8 cellular contexts compared by ENCODE assay signal in the genomic region with DNA sequence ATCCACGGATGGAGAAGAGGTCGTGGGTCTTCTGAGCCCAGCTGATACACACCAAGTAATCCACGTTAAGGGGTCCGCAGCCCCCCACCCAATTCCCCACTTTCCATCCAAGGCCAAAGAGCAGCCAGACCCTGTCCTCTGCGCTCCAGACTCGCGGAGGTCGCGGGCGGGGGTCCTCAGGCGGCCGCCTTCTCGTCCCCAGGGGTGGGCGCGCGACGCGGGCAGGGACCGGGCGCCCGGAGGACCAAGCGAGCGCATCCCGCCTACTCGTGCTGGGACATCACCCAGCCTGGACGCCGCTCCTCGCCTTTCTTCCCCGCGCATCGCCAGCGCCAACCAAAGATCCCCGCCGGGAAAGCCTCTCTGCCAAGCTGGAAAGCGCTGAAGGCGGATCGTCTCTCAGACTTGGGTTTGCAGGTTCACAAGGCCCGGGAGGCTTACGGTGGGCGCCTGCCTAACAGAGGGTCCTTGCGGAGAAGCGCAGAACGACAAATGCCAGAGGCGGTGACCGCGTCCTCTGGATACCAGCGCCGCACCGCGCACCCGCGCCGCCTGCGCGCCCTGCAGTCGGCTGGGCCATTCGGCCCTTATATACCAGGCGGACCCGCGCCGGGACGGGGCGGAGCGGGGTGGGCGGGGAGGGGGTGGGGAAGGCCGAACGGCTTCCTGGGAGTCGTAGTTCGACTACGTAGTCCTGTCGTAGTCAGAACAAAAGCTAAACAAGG.
DNase-seq lines count a peak whose midpoint lies in the region; ATAC-seq and TF ChIP-seq lines count a peak whose summit lies in the region.

No MANE protein-coding gene starts in this region.

- peak overlapping the region; percentile 66 for H3K4me3 Mint-ChIP-seq in activated CD8-positive, alpha-beta T cell treated with anti-CD3 and anti-CD28 coated beads for 36 hours
- peak overlapping the region; percentile 93 for H3K4me3 Mint-ChIP-seq in endothelial cell (ENCODE audit: unreplicated experiment)

- POLR2A ChIA-PET in activated CD8-positive, alpha-beta T cell treated with anti-CD3 and anti-CD28 coated beads for 36 hours (lab: Charles Lee), result interaction anchor here (1.3 to 1.7 kb wide), 2 partner anchors 12 to 15 kb away, joined by 3 to 4 read pairs; no protein-coding TSS in a partner anchor

- CTCF ChIA-PET in activated CD8-positive, alpha-beta T cell treated with anti-CD3 and anti-CD28 coated beads for 36 hours (lab: Charles Lee), result interaction anchor here (0.9 to 1.5 kb wide), 5 partner anchors 12 to 136 kb away, joined by 3 to 6 read pairs (median 4); no protein-coding TSS in a partner anchor

- TF ChIP-seq CTCF in GM12875 (IDR thresholded peaks at IDR 0.05; ENCODE audit: borderline replicate concordance, insufficient read depth, low read depth, low read length) (no peak), endothelial cell (IDR thresholded peaks at IDR 0.05; ENCODE audit: unreplicated experiment) (no peak)
- no peak for TF ChIP-seq CTCF in activated CD8-positive, alpha-beta T cell treated with anti-CD3 and anti-CD28 coated beads for 36 hours (IDR thresholded peaks at IDR 0.05)

- no peaks in the 10 kb centered on the region for H3K36me3 Mint-ChIP-seq in activated CD8-positive, alpha-beta T cell treated with anti-CD3 and anti-CD28 coated beads for 36 hours (ENCODE audit: low read depth)
- no peaks in the 10 kb centered on the region for H3K36me3 Mint-ChIP-seq in endothelial cell (ENCODE audit: low read depth, unreplicated experiment)

- ATAC-seq in HG02759 (IDR thresholded peaks at IDR 0.05; ENCODE audit: unreplicated experiment), result peak; percentile 77
- ATAC-seq in activated CD8-positive, alpha-beta T cell treated with anti-CD3 and anti-CD28 coated beads for 36 hours, result peak; percentile 82
- no peak for ATAC-seq in GM18517 (IDR thresholded peaks at IDR 0.05; ENCODE audit: unreplicated experiment)

- peaks cover 17% of the 10 kb centered on the region for H3K4me1 Mint-ChIP-seq in activated CD8-positive, alpha-beta T cell treated with anti-CD3 and anti-CD28 coated beads for 36 hours (ENCODE audit: low read depth)
- peaks cover 16% of the 10 kb centered on the region for H3K4me1 Mint-ChIP-seq in endothelial cell (ENCODE audit: unreplicated experiment)

- H3K27ac Mint-ChIP-seq in activated CD8-positive, alpha-beta T cell treated with anti-CD3 and anti-CD28 coated beads for 36 hours, result no peak overlapping the region
- no peak overlapping the region for H3K27ac Mint-ChIP-seq in endothelial cell (ENCODE audit: unreplicated experiment)

- intact Hi-C loops in activated CD8-positive, alpha-beta T cell treated with anti-CD3 and anti-CD28 coated beads for 36 hours (cut with micrococcal nuclease), result no loop called here

- H3K4me3 ChIP-seq in GM12875 (ENCODE audit: low read depth, low read length), result peak overlapping the region; percentile 40

- DNase-seq in NCI-H2227 treated with DMSO at 0.1 percent for 48 hours (lab: John Stamatoyannopoulos, UW) (peak; percentile 77), endothelial cell (ENCODE audit: low spot score) (peak; percentile 78), mesenteric fat pad (ENCODE audit: low spot score) (peak; percentile 91)
- peak; percentile 51 for DNase-seq in activated CD8-positive, alpha-beta T cell treated with anti-CD3 and anti-CD28 coated beads for 36 hours
- peak; percentile 7 for DNase-seq in stimulated activated CD8-positive, alpha-beta memory T cell treated with anti-CD3 and anti-CD28 coated beads, Interleukin-12 subunit alpha, Interleukin-12 subunit beta, amount 100 ng/mL, for 24 hours (ENCODE audit: extremely low read depth)

- H3K27me3 Mint-ChIP-seq in activated CD8-positive, alpha-beta T cell treated with anti-CD3 and anti-CD28 coated beads for 36 hours, result peaks cover 45% of the 10 kb centered on the region
- H3K27me3 Mint-ChIP-seq in endothelial cell (ENCODE audit: unreplicated experiment), result peaks cover 8% of the 10 kb centered on the region

- no peaks in the 10 kb centered on the region for H3K9me3 Mint-ChIP-seq in activated CD8-positive, alpha-beta T cell treated with anti-CD3 and anti-CD28 coated beads for 36 hours
- no peaks in the 10 kb centered on the region for H3K9me3 Mint-ChIP-seq in endothelial cell (ENCODE audit: unreplicated experiment)

Comparison
In these comparisons a context has a peak if more than half of its experiments do, and no peak if none do; other contexts are left out.
1. DNase-seq: peak in every context shown above with its lines; median percentile 91 in mesenteric fat pad; 78 in endothelial cell; 77 in NCI-H2227 treated with DMSO at 0.1 percent for 48 hours; 51 in activated CD8-positive, alpha-beta T cell treated with anti-CD3 and anti-CD28 coated beads for 36 hours; 7 in stimulated activated CD8-positive, alpha-beta memory T cell treated with anti-CD3 and anti-CD28 coated beads, Interleukin-12 subunit alpha, Interleukin-12 subunit beta, amount 100 ng/mL, for 24 hours.